ENCODE assay signal across 16 cellular contexts in the genomic region with DNA sequence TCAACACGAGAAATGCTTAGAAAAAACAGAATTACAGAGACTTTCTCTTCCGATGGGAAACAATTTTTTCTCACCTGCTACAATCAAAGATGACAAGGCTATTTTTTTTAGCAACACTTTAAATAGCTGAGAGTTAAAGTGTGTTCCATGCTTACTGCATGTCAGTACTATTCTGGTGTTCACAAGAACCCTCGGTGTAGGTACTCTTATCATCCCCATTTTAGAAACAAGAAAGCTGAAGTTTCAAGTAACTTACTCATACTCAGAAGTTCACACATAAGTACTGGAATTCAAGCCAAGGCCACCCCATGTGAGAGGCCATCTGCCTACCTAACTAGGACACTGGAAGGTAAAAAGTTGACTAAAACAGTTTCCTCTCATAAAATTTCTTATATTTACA. TPM values are rescaled to one million over a fixed set of nuclear protein-coding genes. Genes with fewer than 3 reads are reported as not detected.
DNase-seq lines count a peak whose midpoint lies in the region; ATAC-seq and TF ChIP-seq lines count a peak whose summit lies in the region.
"Had no signal": no experiment of that assay in that cellular context is flagged by ENCODE, and none has a peak within 500 bp of the region (broad histone marks: within the 10 kb centered on the region; RNA-seq: fewer than 3 reads in every experiment).

No MANE protein-coding gene starts in this region.

- H3K9me3 ChIP-seq in esophagus squamous epithelium = no peaks in the 10 kb centered on the region
- H3K9me3 ChIP-seq: transverse colon had no signal

- TF ChIP-seq POLR2A in erythroblast (IDR thresholded peaks at IDR 0.05; ENCODE audit: low read length) (no peak), esophagus squamous epithelium (IDR thresholded peaks at IDR 0.05) (no peak)

- no peak overlapping the region for H3K27ac ChIP-seq in esophagus squamous epithelium
- H3K27ac ChIP-seq: RWPE1, transverse colon had no signal

- TF ChIP-seq CTCF in GM13977 (IDR thresholded peaks at IDR 0.05; ENCODE audit: extremely low read depth, insufficient read depth, missing control alignments) = no peak
- no peak for TF ChIP-seq CTCF in choroid plexus epithelial cell (conservative IDR thresholded peaks at IDR 0.05; ENCODE audit: low read depth, low read length)
- no peak for TF ChIP-seq CTCF in esophagus squamous epithelium (IDR thresholded peaks at IDR 0.05)

- ATAC-seq in GM19328 (IDR thresholded peaks at IDR 0.05; ENCODE audit: unreplicated experiment) (peak; percentile 75), HG02884 (IDR thresholded peaks at IDR 0.05; ENCODE audit: unreplicated experiment) (peak; percentile 86), HG02973 (IDR thresholded peaks at IDR 0.05; ENCODE audit: unreplicated experiment) (no peak)
- ATAC-seq: WTC11 had no signal

- intact Hi-C loops in esophagus squamous epithelium (cut with DNase I) = loop anchor here (10.0 kb wide), 1 partner anchor 96 kb away; no protein-coding TSS in a partner anchor

- WGBS in esophagus squamous epithelium, 2 donors = 84 to 94% methylated on average over 3 of the region's 3 CpGs

- DNase-seq in GM13977 (ENCODE audit: low spot score) (peak; percentile 49), choroid plexus epithelial cell (ENCODE audit: low read depth) (peak; percentile 27), erythroblast (lab: John Stamatoyannopoulos, UW) (no peak), esophagus squamous epithelium (lab: John Stamatoyannopoulos, UW) (no peak), ureter (ENCODE audit: low spot score) (no peak)
- DNase-seq: activated gamma-delta T cell, cortex of kidney, glutamatergic neuron, NCI-H1930, transverse colon had no signal

- no peak overlapping the region for H3K4me3 ChIP-seq in choroid plexus epithelial cell (ENCODE audit: low read depth, low read length)
- H3K4me3 ChIP-seq in esophagus squamous epithelium = no peak overlapping the region
- H3K4me3 ChIP-seq: transverse colon had no signal

- in situ Hi-C loops in GM13977 (cut with MboI; ENCODE audit: low pct_unique_long_range_greater_than_20kb, low sequenced_read_pairs, unreplicated experiment) = no loop called here

- H3K27me3 ChIP-seq in esophagus squamous epithelium = no peaks in the 10 kb centered on the region
- H3K27me3 ChIP-seq: transverse colon had no signal

- H3K36me3 ChIP-seq in esophagus squamous epithelium = no peaks in the 10 kb centered on the region
- H3K36me3 ChIP-seq: transverse colon had no signal

- H3K4me1 ChIP-seq in esophagus squamous epithelium = peaks cover 0 to 16% (median 3%) of the 10 kb centered on the region in 3 donors
- H3K4me1 ChIP-seq: transverse colon had no signal

RNA-seq across cellular contexts. Expression of gene TNFRSF19, which starts 9.0 kb away (rescaled TPM):
- 1 to 10 TPM; 5.2 to 9.5 (median 7.2) TPM for total RNA-seq in esophagus squamous epithelium
- total RNA-seq in ureter = 4.0 TPM
- total RNA-seq: G401 had no signal

Comparison
In these comparisons a context has a peak if more than half of its experiments do, and no peak if none do; other contexts are left out.
1. DNase-seq: peak in GM13977 (single experiment) and choroid plexus epithelial cell (single experiment); none in erythroblast (0 of 2), esophagus squamous epithelium (single experiment) and ureter (single experiment).